In genomic region chr15:31332681-31333071, GRCh38 we compare ENCODE assay signal across 10 cellular contexts. TPM values are rescaled to one million over a fixed set of nuclear protein-coding genes. Genes with fewer than 3 reads are reported as not detected.
A peak's percentile ranks its signal among the peaks of the same experiment; 100 is the strongest.
DNase-seq lines count a peak whose midpoint lies in the region; ATAC-seq and TF ChIP-seq lines count a peak whose summit lies in the region.
"Had no signal": no experiment of that assay in that cellular context is flagged by ENCODE, and none has a peak within 500 bp of the region (broad histone marks: within the 10 kb centered on the region; RNA-seq: fewer than 3 reads in every experiment).

No MANE protein-coding gene starts in this region.

- CTCF ChIA-PET in CD8-positive, alpha-beta memory T cell (lab: Charles Lee), result interaction anchor here (0.7 to 2.4 kb wide), 8 partner anchors 9 to 156 kb away, joined by 3 to 10 read pairs (median 4); no protein-coding TSS in a partner anchor

- no peak overlapping the region for H3K27ac ChIP-seq in CD8-positive, alpha-beta memory T cell (ENCODE audit: low read depth, low read length)
- H3K27ac ChIP-seq in OCI-LY1 (ENCODE audit: low read depth, low read length, poor library complexity, severe bottlenecking) (peak overlapping the region; percentile 84), dorsolateral prefrontal cortex (peak overlapping the region in 50 of 59 donors; percentile 12 to 100 (median 64)), skeletal muscle tissue (ENCODE audit: low read depth, low read length) (no peak overlapping the region), SJCRH30 (no peak overlapping the region)

- TF ChIP-seq CTCF in OCI-LY1 (IDR thresholded peaks at IDR 0.05; ENCODE audit: low read length), result no peak
- TF ChIP-seq CTCF in dorsolateral prefrontal cortex (IDR thresholded peaks at IDR 0.05 in 54 of 56, conservative IDR thresholded peaks at IDR 0.05 in 2 of 56; ENCODE audit: low read depth in 1 of 56, partially characterized antibody in 56 of 56), result no peak

- H4K20me1 ChIP-seq in OCI-LY1 (ENCODE audit: insufficient read depth, low read length), result no peaks in the 10 kb centered on the region

- no peaks in the 10 kb centered on the region for H3K9me2 ChIP-seq in OCI-LY1 (ENCODE audit: low read depth, low read length)

- H3K9ac ChIP-seq in OCI-LY1 (ENCODE audit: low read length), result peak overlapping the region; percentile 48; the same call in 1 of the 2 replicates
- peak overlapping the region in 2 of 3 donors; percentile 5 to 25 for H3K9ac ChIP-seq in skeletal muscle tissue (ENCODE audit: low read depth in 1 of 3, low read length in 3 of 3)

- H2AFZ ChIP-seq in OCI-LY1 (ENCODE audit: low read length), result no peak overlapping the region

- H3K4me3 Mint-ChIP-seq in CD8-positive, alpha-beta memory T cell, result peak overlapping the region; percentile 93 to 99 (median 97)

- DNase-seq in CD8-positive, alpha-beta memory T cell, result no peak
- DNase-seq in dorsolateral prefrontal cortex (no peak), NCI-H774 (lab: John Stamatoyannopoulos, UW) (no peak), SJCRH30 (no peak)
- DNase-seq: activated CD4-positive, alpha-beta T cell treated with anti-CD3 and anti-CD28 coated beads for 1 hour; anterior cingulate cortex; DMS53 had no signal

- peaks cover 86% of the 10 kb centered on the region for H3K4me1 ChIP-seq in CD8-positive, alpha-beta memory T cell (ENCODE audit: insufficient read depth, low read length)
- H3K4me1 ChIP-seq in OCI-LY1 (ENCODE audit: insufficient read depth, low read length, severe bottlenecking) (peaks cover 84% of the 10 kb centered on the region), skeletal muscle tissue (ENCODE audit: control insufficient read depth in 3 of 3, insufficient read depth in 3 of 3, low read length in 3 of 3) (peaks cover 80 to 86% (median 82%) of the 10 kb centered on the region in 3 donors), SJCRH30 (peaks cover 10% of the 10 kb centered on the region)

- peak overlapping the region; percentile 96 for H3K4me2 ChIP-seq in OCI-LY1 (ENCODE audit: low read length)

- peaks cover 0 to 61% (median 6%) of the 10 kb centered on the region in 3 donors for H3K36me3 Mint-ChIP-seq in CD8-positive, alpha-beta memory T cell

- no peaks in the 10 kb centered on the region for H3K36me3 ChIP-seq in CD8-positive, alpha-beta memory T cell (ENCODE audit: insufficient read depth, low read length)
- H3K36me3 ChIP-seq in OCI-LY1 (ENCODE audit: insufficient read depth, low read length) (peaks cover 26% of the 10 kb centered on the region; the same call in 1 of the 2 replicates), skeletal muscle tissue (ENCODE audit: control insufficient read depth in 3 of 3, insufficient read depth in 3 of 3, low read length in 3 of 3) (peaks cover 0 to 3% (median 0%) of the 10 kb centered on the region in 3 donors), SJCRH30 (no peaks in the 10 kb centered on the region)

- intact Hi-C loops in dorsolateral prefrontal cortex (cut with DNase I), result no loop called here

- H3K9me3 ChIP-seq in CD8-positive, alpha-beta memory T cell (ENCODE audit: low read length), result no peaks in the 10 kb centered on the region
- H3K9me3 ChIP-seq in OCI-LY1 (ENCODE audit: low read length) (no peaks in the 10 kb centered on the region), skeletal muscle tissue (ENCODE audit: control insufficient read depth in 3 of 3, low read length in 3 of 3) (no peaks in the 10 kb centered on the region), SJCRH30 (replicated peaks) (no peaks in the 10 kb centered on the region)

- peaks cover 85% of the 10 kb centered on the region for H3K79me2 ChIP-seq in OCI-LY1 (ENCODE audit: insufficient read depth, low read length)

- peak overlapping the region; percentile 88 to 99 (median 93) for H3K27ac Mint-ChIP-seq in CD8-positive, alpha-beta memory T cell

- H3K27me3 Mint-ChIP-seq in CD8-positive, alpha-beta memory T cell, result no peaks in the 10 kb centered on the region

- H3K9me3 Mint-ChIP-seq in CD8-positive, alpha-beta memory T cell, result no peaks in the 10 kb centered on the region

- peaks cover 84 to 92% (median 88%) of the 10 kb centered on the region in 3 donors for H3K4me1 Mint-ChIP-seq in CD8-positive, alpha-beta memory T cell

- H3K27me3 ChIP-seq in CD8-positive, alpha-beta memory T cell (ENCODE audit: insufficient read depth, low read length, poor library complexity, severe bottlenecking), result no peaks in the 10 kb centered on the region
- no peaks in the 10 kb centered on the region for H3K27me3 ChIP-seq in OCI-LY1 (ENCODE audit: insufficient read depth, low read length)
- no peaks in the 10 kb centered on the region for H3K27me3 ChIP-seq in dorsolateral prefrontal cortex
- H3K27me3 ChIP-seq in skeletal muscle tissue (ENCODE audit: control insufficient read depth in 3 of 3, insufficient read depth in 3 of 3, low read length in 3 of 3), result no peaks in the 10 kb centered on the region
- H3K27me3 ChIP-seq in SJCRH30, result no peaks in the 10 kb centered on the region

- ATAC-seq in GM18868 (IDR thresholded peaks at IDR 0.05; ENCODE audit: unreplicated experiment), result no peak

- POLR2A ChIA-PET in CD8-positive, alpha-beta memory T cell (lab: Charles Lee), result interaction anchor here (0.7 to 1.3 kb wide), 2 partner anchors 9 to 25 kb away, joined by 3 to 4 read pairs; no protein-coding TSS in a partner anchor

- peak overlapping the region; percentile 21 for H3K4me3 ChIP-seq in CD8-positive, alpha-beta memory T cell (ENCODE audit: low read length)
- H3K4me3 ChIP-seq in OCI-LY1 (ENCODE audit: low read depth, low read length, poor library complexity, severe bottlenecking) (peak overlapping the region; percentile 77), dorsolateral prefrontal cortex (peak overlapping the region in 5 of 59 donors; percentile 1 to 33 (median 4)), skeletal muscle tissue (ENCODE audit: low read length in 3 of 3) (no peak overlapping the region), SJCRH30 (no peak overlapping the region)

- H3F3A ChIP-seq in OCI-LY1 (ENCODE audit: insufficient read depth, low read length), result no peaks in the 10 kb centered on the region

RNA-seq across cellular contexts. Expression of gene KLF13, which starts 6.0 kb away (rescaled TPM):
- 100 to 1,000 TPM; 145 to 147 TPM for total RNA-seq in CD8-positive, alpha-beta memory T cell
- polyA plus RNA-seq in CD8-positive, alpha-beta memory T cell, result 109 TPM
- total RNA-seq in dorsolateral prefrontal cortex (100 to 1,000 TPM in 101 of 120 experiments, 10 to 100 TPM in 19; 73.4 to 179 (median 116) TPM), skeletal muscle tissue (20.4 TPM)
- total RNA-seq in SJCRH30 (2014; rRNA removed; shearing (Covaris generic)), result 33.1 and 34.7 TPM in 2 replicates

Comparison
In these comparisons a context has a peak if more than half of its experiments do, and no peak if none do; other contexts are left out.
1. H3K27ac ChIP-seq: peak in OCI-LY1 (single experiment) and dorsolateral prefrontal cortex (50 of 59); none in CD8-positive, alpha-beta memory T cell (single experiment), skeletal muscle tissue (single experiment) and SJCRH30 (single experiment).
2. H3K4me3 ChIP-seq: peak in CD8-positive, alpha-beta memory T cell (single experiment) and OCI-LY1 (single experiment); none in skeletal muscle tissue (0 of 3) and SJCRH30 (single experiment).